ENCODE assay signal across 17 cellular contexts in genomic region chr1:51565009-51565408, GRCh38. TPM values are rescaled to one million over a fixed set of nuclear protein-coding genes. Genes with fewer than 3 reads are reported as not detected.
DNase-seq lines count a peak whose midpoint lies in the region; ATAC-seq and TF ChIP-seq lines count a peak whose summit lies in the region.
"Had no signal": no experiment of that assay in that cellular context is flagged by ENCODE, and none has a peak within 500 bp of the region (broad histone marks: within the 10 kb centered on the region; RNA-seq: fewer than 3 reads in every experiment).

No MANE protein-coding gene starts in this region.

- no peak overlapping the region for H3K4ac ChIP-seq in trophoblast cell (ENCODE audit: low read depth, low read length)

- H3K4me3 ChIP-seq in PC-9: no peak overlapping the region
- no peak overlapping the region for H3K4me3 ChIP-seq in endodermal cell (ENCODE audit: low read length)
- H3K4me3 ChIP-seq in trophoblast cell (ENCODE audit: low read depth, low read length): no peak overlapping the region
- H3K4me3 ChIP-seq: Peyer's patch, SJCRH30 had no signal

- H2AFZ ChIP-seq in PC-9: no peak overlapping the region
- no peak overlapping the region for H2AFZ ChIP-seq in trophoblast cell (ENCODE audit: insufficient read depth, low read length, poor library complexity)

- POLR2A ChIA-PET in PC-9 (lab: Charles Lee; ENCODE audit: unreplicated experiment): interaction anchor here (0.6 to 0.7 kb wide), 2 partner anchors 106 to 287 kb away, joined by 4 to 6 read pairs; no protein-coding TSS in a partner anchor

- TF ChIP-seq CTCF in C4-2B (conservative IDR thresholded peaks at IDR 0.05) (no peak), PC-9 (conservative IDR thresholded peaks at IDR 0.05) (no peak), endodermal cell (conservative IDR thresholded peaks at IDR 0.05) (no peak)

- BruUV-seq in PC-9 (replicated peaks; lab: Mats Ljungman, UMichigan): no TSS peak

- peak overlapping the region; percentile 4 for H3K14ac ChIP-seq in trophoblast cell (ENCODE audit: low read length)

- H4K20me1 ChIP-seq in PC-9 (ENCODE audit: insufficient read depth): no peaks in the 10 kb centered on the region

- CTCF ChIA-PET in PC-9 (lab: Charles Lee): no interaction called here
- CTCF ChIA-PET in activated naive CD4-positive, alpha-beta T cell treated with anti-CD3 and anti-CD28 coated beads, Interleukin-2, amount 10 ng/mL, durations not matched to agents 7 days and 5 days (lab: Charles Lee): no interaction called here

- no peak overlapping the region for H3K18ac ChIP-seq in trophoblast cell (ENCODE audit: low read length)

- H2AK5ac ChIP-seq in trophoblast cell (ENCODE audit: low read length): peak overlapping the region; percentile 75

- DNase-seq in PC-9 (peak; percentile 56 to 62), endodermal cell (peak; percentile 57), trophoblast cell (no peak), NCI-H526 treated with DMSO at 0.1 percent for 48 hours (lab: John Stamatoyannopoulos, UW) (no peak)
- no peak for DNase-seq in activated naive CD4-positive, alpha-beta T cell treated with anti-CD3 and anti-CD28 coated beads, Interleukin-2, amount 10 ng/mL, durations not matched to agents 7 days and 5 days
- DNase-seq: DMS53, GDM1, NCI-H1092, NCI-H1436 treated with DMSO at 0.1 percent for 48 hours, NCI-H1930, NCI-H748 treated with DMSO at 0.1 percent for 48 hours, Peyer's patch, SJCRH30, T-cell had no signal

- H3K9me3 ChIP-seq in PC-9 (ENCODE audit: insufficient read depth, low read depth) (no peaks in the 10 kb centered on the region), endodermal cell (ENCODE audit: control insufficient read depth, low read length) (no peaks in the 10 kb centered on the region), trophoblast cell (ENCODE audit: insufficient read depth, low read depth, low read length) (no peaks in the 10 kb centered on the region)
- H3K9me3 ChIP-seq: Peyer's patch, SJCRH30 had no signal

- ATAC-seq in GM21360 (IDR thresholded peaks at IDR 0.05; ENCODE audit: unreplicated experiment): no peak
- ATAC-seq: HCT116, T-cell had no signal

- H2BK120ac ChIP-seq in trophoblast cell (ENCODE audit: insufficient read depth, low read length, poor library complexity): no peak overlapping the region

- H3K9ac ChIP-seq in endodermal cell (ENCODE audit: extremely low read depth, low read length, poor library complexity, severe bottlenecking) (no peak overlapping the region), trophoblast cell (ENCODE audit: low read length) (no peak overlapping the region)

- peaks cover 53% of the 10 kb centered on the region for H3K79me1 ChIP-seq in trophoblast cell (ENCODE audit: low read length)

- H3K9me3 Mint-ChIP-seq in endodermal cell: no peaks in the 10 kb centered on the region
- H3K9me3 Mint-ChIP-seq in activated naive CD4-positive, alpha-beta T cell treated with anti-CD3 and anti-CD28 coated beads, Interleukin-2, amount 10 ng/mL, durations not matched to agents 7 days and 5 days: no peaks in the 10 kb centered on the region
- H3K9me3 Mint-ChIP-seq: T-cell had no signal

- H4K8ac ChIP-seq in trophoblast cell (ENCODE audit: low read depth, low read length): no peak overlapping the region

- peak overlapping the region; percentile 30 for H3K27ac ChIP-seq in C4-2B
- H3K27ac ChIP-seq in PC-9: peak overlapping the region; percentile 34
- H3K27ac ChIP-seq in endodermal cell (ENCODE audit: low read depth, low read length): no peak overlapping the region
- H3K27ac ChIP-seq in trophoblast cell (ENCODE audit: low read depth, low read length): no peak overlapping the region
- H3K27ac ChIP-seq: Peyer's patch, SJCRH30 had no signal

- no peaks in the 10 kb centered on the region for H3K36me3 ChIP-seq in PC-9 (ENCODE audit: low read depth)
- no peaks in the 10 kb centered on the region for H3K36me3 ChIP-seq in endodermal cell (ENCODE audit: control insufficient read depth, insufficient read depth, low read length)
- no peaks in the 10 kb centered on the region for H3K36me3 ChIP-seq in trophoblast cell (ENCODE audit: control insufficient read depth in 1 of 2, insufficient read depth in 2 of 2, low read length in 2 of 2)
- H3K36me3 ChIP-seq: SJCRH30 had no signal

- 63 to 86% methylated on average over 2 of the region's 2 CpGs for WGBS in endodermal cell (ENCODE audit: insufficient coverage in 1 of 2, insufficient read length in 1 of 2), 2 experiments
- WGBS in trophoblast cell (ENCODE audit: extremely low coverage, insufficient coverage, insufficient read length): no CpG with 5 or more reads among the region's 2 CpGs

- H3K79me2 ChIP-seq in PC-9 (ENCODE audit: low read depth): peaks cover 10% of the 10 kb centered on the region
- peaks cover 8% of the 10 kb centered on the region for H3K79me2 ChIP-seq in trophoblast cell (ENCODE audit: control insufficient read depth, insufficient read depth, low read length, poor library complexity)

- no peak overlapping the region for H4K91ac ChIP-seq in trophoblast cell (ENCODE audit: low read depth, low read length)

- H3K27me3 ChIP-seq in PC-9 (ENCODE audit: insufficient read depth, low read depth) (no peaks in the 10 kb centered on the region), endodermal cell (ENCODE audit: control insufficient read depth, insufficient read depth, low read length, poor library complexity, severe bottlenecking) (no peaks in the 10 kb centered on the region), trophoblast cell (ENCODE audit: insufficient read depth, low read length) (no peaks in the 10 kb centered on the region)
- H3K27me3 ChIP-seq: Peyer's patch, SJCRH30 had no signal

- H2BK5ac ChIP-seq in trophoblast cell (ENCODE audit: low read depth, low read length, poor library complexity): no peak overlapping the region

- no peaks in the 10 kb centered on the region for H3K27me3 Mint-ChIP-seq in endodermal cell (ENCODE audit: insufficient read depth)
- H3K27me3 Mint-ChIP-seq in activated naive CD4-positive, alpha-beta T cell treated with anti-CD3 and anti-CD28 coated beads, Interleukin-2, amount 10 ng/mL, durations not matched to agents 7 days and 5 days: no peaks in the 10 kb centered on the region
- H3K27me3 Mint-ChIP-seq: T-cell had no signal

- H3K4me1 ChIP-seq in PC-9 (replicated peaks; ENCODE audit: insufficient read depth): peaks cover 86% of the 10 kb centered on the region
- no peaks in the 10 kb centered on the region for H3K4me1 ChIP-seq in endodermal cell (ENCODE audit: control insufficient read depth, insufficient read depth, low read length)
- peaks cover 37 to 50% of the 10 kb centered on the region in 2 experiments for H3K4me1 ChIP-seq in trophoblast cell (ENCODE audit: control insufficient read depth in 1 of 2, insufficient read depth in 2 of 2, low read length in 2 of 2)

- H3K4me2 ChIP-seq in PC-9 (peak overlapping the region; percentile 74), trophoblast cell (ENCODE audit: low read length) (no peak overlapping the region)

- H4K12ac ChIP-seq in trophoblast cell (ENCODE audit: low read depth, low read length): no peak overlapping the region

- H3K27ac Mint-ChIP-seq in endodermal cell: no peak overlapping the region
- H3K27ac Mint-ChIP-seq in activated naive CD4-positive, alpha-beta T cell treated with anti-CD3 and anti-CD28 coated beads, Interleukin-2, amount 10 ng/mL, durations not matched to agents 7 days and 5 days: no peak overlapping the region
- H3K27ac Mint-ChIP-seq: T-cell had no signal

- H3K4me3 Mint-ChIP-seq in endodermal cell: no peak overlapping the region
- H3K4me3 Mint-ChIP-seq in activated naive CD4-positive, alpha-beta T cell treated with anti-CD3 and anti-CD28 coated beads, Interleukin-2, amount 10 ng/mL, durations not matched to agents 7 days and 5 days: no peak overlapping the region
- H3K4me3 Mint-ChIP-seq: T-cell had no signal

- no peaks in the 10 kb centered on the region; the same call in 1 of the 2 replicates for H3K9me2 ChIP-seq in PC-9 (ENCODE audit: insufficient read depth)

- H3K23ac ChIP-seq in trophoblast cell (ENCODE audit: low read length): no peak overlapping the region

- no peaks in the 10 kb centered on the region for H3K36me3 Mint-ChIP-seq in endodermal cell (ENCODE audit: low read depth)
- H3K36me3 Mint-ChIP-seq in activated naive CD4-positive, alpha-beta T cell treated with anti-CD3 and anti-CD28 coated beads, Interleukin-2, amount 10 ng/mL, durations not matched to agents 7 days and 5 days: peaks cover 2% of the 10 kb centered on the region
- H3K36me3 Mint-ChIP-seq: T-cell had no signal

- H2BK12ac ChIP-seq in trophoblast cell (ENCODE audit: low read length): peak overlapping the region; percentile 86

- intact Hi-C loops in PC-9 (cut with micrococcal nuclease; ENCODE audit: unreplicated experiment): loop anchor here (5.0 kb wide), 1 partner anchor 312 kb away; the partner anchor contains the start of gene NRDC

- H3F3A ChIP-seq in PC-9 (ENCODE audit: insufficient read depth, low read depth): peaks cover 53% of the 10 kb centered on the region

- peaks cover 9% of the 10 kb centered on the region for H3K4me1 Mint-ChIP-seq in endodermal cell
- H3K4me1 Mint-ChIP-seq in activated naive CD4-positive, alpha-beta T cell treated with anti-CD3 and anti-CD28 coated beads, Interleukin-2, amount 10 ng/mL, durations not matched to agents 7 days and 5 days: peaks cover 24% of the 10 kb centered on the region

RNA-seq across cellular contexts. Expression of gene EPS15, which starts 45.9 kb away (rescaled TPM):
- total RNA-seq in PC-9 (2021) (60.1 and 61.0 TPM in 2 replicates), endodermal cell (10 to 100 TPM; 45.0 to 46.9 TPM)
- polyA plus RNA-seq in endodermal cell (2013, experiment 1 of 2): 34.2 TPM
- polyA plus RNA-seq in endodermal cell (2013, experiment 2 of 2): 29.3 TPM
- polyA plus RNA-seq in trophoblast cell (2013): 53.3 and 53.4 TPM in 2 replicates

RNA-seq across cellular contexts. Expression of gene OSBPL9, which starts 51.9 kb away (rescaled TPM):
- total RNA-seq in PC-9 (2021) (149 and 188 TPM in 2 replicates), endodermal cell (10 to 100 TPM; 76.9 to 93.3 TPM)
- 88.6 TPM for polyA plus RNA-seq in endodermal cell (2013, experiment 1 of 2)
- 84.6 TPM for polyA plus RNA-seq in endodermal cell (2013, experiment 2 of 2)
- 187 and 189 TPM in 2 replicates for polyA plus RNA-seq in trophoblast cell (2013)

Comparison
In these comparisons a context has a peak if more than half of its experiments do, and no peak if none do; other contexts are left out.
1. H3K27ac ChIP-seq: peak in C4-2B (single experiment) and PC-9 (single experiment); none in endodermal cell (single experiment) and trophoblast cell (single experiment).
2. DNase-seq: peak in PC-9 (2 of 2) and endodermal cell (single experiment); none in trophoblast cell (0 of 2), NCI-H526 treated with DMSO at 0.1 percent for 48 hours (single experiment) and activated naive CD4-positive, alpha-beta T cell treated with anti-CD3 and anti-CD28 coated beads, Interleukin-2, amount 10 ng/mL, durations not matched to agents 7 days and 5 days (single experiment).